1 cellular context compared by ENCODE assay signal in genomic region chr12:110549716-110550115, GRCh38.
TF ChIP-seq lines count a peak whose summit lies in the region.

No MANE protein-coding gene starts in this region.

TF ChIP-seq in IMR-90, 13 proteins besides CTCF, POLR2A, EP300 and RAD21:
- TF ChIP-seq RFX5 (IDR thresholded peaks at IDR 0.05; ENCODE audit: low read depth, low read length) (no peak), CHD1 (IDR thresholded peaks at IDR 0.05; ENCODE audit: low read depth, low read length) (no peak), SMC3 (IDR thresholded peaks at IDR 0.05; ENCODE audit: low read depth, low read length) (no peak)
